ENCODE assay signal across 23 cellular contexts in the genomic region with DNA sequence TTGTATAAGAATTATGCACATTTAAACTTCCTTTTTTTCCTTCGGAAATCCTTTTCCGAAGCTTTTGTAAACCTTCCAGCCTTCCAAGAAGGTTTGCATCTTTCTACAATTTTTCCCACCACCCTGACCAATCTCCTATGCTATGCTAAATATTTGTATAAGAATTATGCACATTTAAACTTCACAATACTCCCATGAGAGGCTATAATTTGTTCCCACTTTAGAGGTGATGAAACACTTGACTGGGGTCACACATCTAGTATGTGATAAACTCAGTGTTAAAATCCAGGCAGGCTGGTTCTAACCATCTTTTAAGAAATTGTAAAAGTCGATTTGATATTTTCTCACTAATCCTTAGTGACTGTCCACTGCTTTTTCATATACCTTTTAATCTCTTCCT. TPM values are rescaled to one million over a fixed set of nuclear protein-coding genes. Genes with fewer than 3 reads are reported as not detected.
DNase-seq lines count a peak whose midpoint lies in the region; ATAC-seq, FAIRE-seq and TF ChIP-seq lines count a peak whose summit lies in the region.
"Had no signal": no experiment of that assay in that cellular context is flagged by ENCODE, and none has a peak within 500 bp of the region (broad histone marks: within the 10 kb centered on the region; RNA-seq: fewer than 3 reads in every experiment).

No MANE protein-coding gene starts in this region.

- TF ChIP-seq EP300 in A549 (IDR thresholded peaks at IDR 0.05), result no peak

- H3K9ac ChIP-seq in GM23248, result peak overlapping the region; percentile 4

- H3K79me2 ChIP-seq in GM23248 (ENCODE audit: insufficient read depth), result peaks cover 38% of the 10 kb centered on the region

- FAIRE-seq in A549 (lab: Jason Lieb, UNC) (no peak), urothelium cell line (lab: Jason Lieb, UNC) (no peak)
- FAIRE-seq: GM18507, GM19239, HepG2 had no signal

- H3K36me3 ChIP-seq in GM23248 (ENCODE audit: low read depth), result peaks cover 16% of the 10 kb centered on the region
- no peaks in the 10 kb centered on the region for H3K36me3 ChIP-seq in CD8-positive, alpha-beta T cell (ENCODE audit: insufficient read depth, low read length)
- H3K36me3 ChIP-seq: BE2C, Peyer's patch had no signal

- intact Hi-C loops in CD8-positive, alpha-beta T cell (cut with DNase I, micrococcal nuclease), result no loop called here

- H3K27me3 Mint-ChIP-seq in WTC11 (ENCODE audit: low read depth), result no peaks in the 10 kb centered on the region
- H3K27me3 Mint-ChIP-seq in CD8-positive, alpha-beta T cell (ENCODE audit: low read depth), result no peaks in the 10 kb centered on the region

- H3K27ac ChIP-seq in A549 (peak overlapping the region; percentile 83 to 87), GM23248 (peak overlapping the region; percentile 43)
- no peak overlapping the region for H3K27ac ChIP-seq in CD8-positive, alpha-beta T cell (ENCODE audit: low read depth, low read length)
- H3K27ac ChIP-seq: HL-60, Peyer's patch, SJCRH30 had no signal

- no peak overlapping the region for H3K4me3 ChIP-seq in A549
- no peak overlapping the region for H3K4me3 ChIP-seq in GM23248
- H3K4me3 ChIP-seq in retinal pigment epithelial cell (ENCODE audit: low read length), result no peak overlapping the region
- no peak overlapping the region for H3K4me3 ChIP-seq in CD8-positive, alpha-beta T cell (ENCODE audit: low read depth, low read length)
- H3K4me3 ChIP-seq: Peyer's patch, SJCRH30 had no signal

- TF ChIP-seq POLR2A in A549 (IDR thresholded peaks at IDR 0.05; ENCODE audit: low read length), result no peak

- DNase-seq in A549 (ENCODE audit: low read depth in 1 of 2, low spot score in 1 of 2), result no peak
- no peak for DNase-seq in GM23248
- no peak for DNase-seq in WTC11 (ENCODE audit: low spot score)
- DNase-seq in retinal pigment epithelial cell (ENCODE audit: low read depth), result peak; percentile 50
- no peak for DNase-seq in COLO668 (lab: John Stamatoyannopoulos, UW; ENCODE audit: unreplicated experiment)
- no peak for DNase-seq in urothelium cell line (ENCODE audit: low spot score)
- no peak for DNase-seq in CD8-positive, alpha-beta T cell
- DNase-seq: BE2C, COR-L47, DMS 273 treated with DMSO at 0.1 percent for 48 hours, KG1, NCI-H1105, NCI-H146, NCI-H2029, NCI-H226, NCI-H524, Peyer's patch, SJCRH30 had no signal

- H3K4me3 Mint-ChIP-seq in WTC11, result no peak overlapping the region
- no peak overlapping the region for H3K4me3 Mint-ChIP-seq in CD8-positive, alpha-beta T cell

- CTCF ChIA-PET in A549 (lab: Yijun Ruan, JAX) (interaction anchor here (1.7 kb wide), 1 partner anchor 14 kb away, joined by 5 read pairs; no protein-coding TSS in a partner anchor), WTC11 (lab: Charles Lee) (no interaction called here)
- CTCF ChIA-PET in CD8-positive, alpha-beta T cell (lab: Charles Lee), result no interaction called here

- TF ChIP-seq CTCF in A549 (IDR thresholded peaks at IDR 0.05), result no peak
- no peak for TF ChIP-seq CTCF in WTC11 (IDR thresholded peaks at IDR 0.05)
- no peak for TF ChIP-seq CTCF in retinal pigment epithelial cell (conservative IDR thresholded peaks at IDR 0.05; ENCODE audit: low read depth, low read length)
- no peak for TF ChIP-seq CTCF in CD8-positive, alpha-beta T cell (IDR thresholded peaks at IDR 0.05)

- H2AFZ ChIP-seq in GM23248, result no peak overlapping the region

- WGBS in A549 (ENCODE audit: missing lambda C conversion rate), result 31% methylated on average over 3 of the region's 3 CpGs
- WGBS in GM23248 (ENCODE audit: low coverage in 1 of 2, low lambda C conversion rate in 2 of 2, missing lambda C conversion rate in 2 of 2), 2 experiments, result 81 to 87% methylated on average over 3 of the region's 3 CpGs

- H3K4me1 ChIP-seq in A549 (peaks cover 74% of the 10 kb centered on the region), GM23248 (ENCODE audit: insufficient read depth) (peaks cover 66% of the 10 kb centered on the region)
- H3K4me1 ChIP-seq in CD8-positive, alpha-beta T cell (ENCODE audit: insufficient read depth, low read length), result no peaks in the 10 kb centered on the region
- H3K4me1 ChIP-seq: BE2C, Peyer's patch, SJCRH30 had no signal

- H3K9me3 ChIP-seq in A549 (no peaks in the 10 kb centered on the region), GM23248 (ENCODE audit: low read depth) (no peaks in the 10 kb centered on the region)
- H3K9me3 ChIP-seq in CD8-positive, alpha-beta T cell (ENCODE audit: low read length), result no peaks in the 10 kb centered on the region
- H3K9me3 ChIP-seq: BE2C, Peyer's patch, SJCRH30 had no signal

- H3K4me1 Mint-ChIP-seq in WTC11, result peaks cover 31% of the 10 kb centered on the region
- no peaks in the 10 kb centered on the region for H3K4me1 Mint-ChIP-seq in CD8-positive, alpha-beta T cell (ENCODE audit: low read depth)

- TF ChIP-seq RAD21 in A549 (conservative IDR thresholded peaks at IDR 0.05 in 1 of 2, IDR thresholded peaks at IDR 0.05 in 1 of 2), result no peak

- ATAC-seq in A549 (no peak), WTC11 (no peak), GM19324 (IDR thresholded peaks at IDR 0.05; ENCODE audit: low FRiP score, unreplicated experiment) (no peak)
- no peak for ATAC-seq in CD8-positive, alpha-beta T cell
- ATAC-seq: HepG2 had no signal

- in situ Hi-C loops in GM23248 (cut with MboI), result no loop called here

- H3K27ac Mint-ChIP-seq in WTC11, result 0 out of 2 replicates have a peak overlapping the region, but pooled peaks have one; percentile 66
- no peak overlapping the region for H3K27ac Mint-ChIP-seq in CD8-positive, alpha-beta T cell

- H3K9me2 ChIP-seq in GM23248 (ENCODE audit: insufficient read depth), result no peaks in the 10 kb centered on the region

- POLR2A ChIA-PET in A549 (lab: Yijun Ruan, JAX), result no interaction called here
- POLR2A ChIA-PET in WTC11 (lab: Charles Lee), result no interaction called here
- POLR2A ChIA-PET in CD8-positive, alpha-beta T cell (lab: Charles Lee), result no interaction called here

- no peaks in the 10 kb centered on the region for H4K20me1 ChIP-seq in GM23248 (ENCODE audit: insufficient read depth)

- H3K27me3 ChIP-seq in GM23248 (replicated peaks; ENCODE audit: insufficient read depth), result no peaks in the 10 kb centered on the region
- no peaks in the 10 kb centered on the region for H3K27me3 ChIP-seq in CD8-positive, alpha-beta T cell (ENCODE audit: insufficient read depth, low read length)
- H3K27me3 ChIP-seq: BE2C, Peyer's patch, SJCRH30 had no signal

- H3K36me3 Mint-ChIP-seq in WTC11, result peaks cover 34% of the 10 kb centered on the region
- H3K36me3 Mint-ChIP-seq in CD8-positive, alpha-beta T cell, result no peaks in the 10 kb centered on the region

- H3F3A ChIP-seq in GM23248 (ENCODE audit: insufficient read depth), result peaks cover 92% of the 10 kb centered on the region

- H3K4me2 ChIP-seq in A549, result peak overlapping the region; percentile 76
- H3K4me2 ChIP-seq in GM23248 (ENCODE audit: unreplicated experiment), result peak overlapping the region; percentile 30

- peaks cover 18% of the 10 kb centered on the region for H3K9me3 Mint-ChIP-seq in WTC11
- H3K9me3 Mint-ChIP-seq in CD8-positive, alpha-beta T cell, result no peaks in the 10 kb centered on the region

TF ChIP-seq in A549, 52 proteins besides CTCF, POLR2A, EP300 and RAD21 (continues in another document):
- TF ChIP-seq ZSCAN20 (CRISPR knock-in tag; IDR thresholded peaks at IDR 0.05) (no peak), HOXB5 (CRISPR knock-in tag; IDR thresholded peaks at IDR 0.05) (no peak), JUN (IDR thresholded peaks at IDR 0.05) (no peak), BCL3 (IDR thresholded peaks at IDR 0.05) (no peak), TFCP2L1 (CRISPR knock-in tag; IDR thresholded peaks at IDR 0.05) (no peak), FOXS1 (CRISPR knock-in tag; IDR thresholded peaks at IDR 0.05) (no peak), NPAS2 (CRISPR knock-in tag; IDR thresholded peaks at IDR 0.05; ENCODE audit: borderline replicate concordance) (no peak)

TF ChIP-seq in WTC11, 78 proteins besides CTCF, POLR2A, EP300 and RAD21 (continues in another document):
- TF ChIP-seq E2F4 (CRISPR knock-in tag; IDR thresholded peaks at IDR 0.05; ENCODE audit: borderline replicate concordance, low read depth), result no peak
- TF ChIP-seq ESRRA (CRISPR knock-in tag; IDR thresholded peaks at IDR 0.05; ENCODE audit: borderline replicate concordance), result no peak
- no peak for TF ChIP-seq ZNF416 (CRISPR knock-in tag; IDR thresholded peaks at IDR 0.05)
- no peak for TF ChIP-seq NFATC4 (CRISPR knock-in tag; IDR thresholded peaks at IDR 0.05)
- TF ChIP-seq, protein P1, sequence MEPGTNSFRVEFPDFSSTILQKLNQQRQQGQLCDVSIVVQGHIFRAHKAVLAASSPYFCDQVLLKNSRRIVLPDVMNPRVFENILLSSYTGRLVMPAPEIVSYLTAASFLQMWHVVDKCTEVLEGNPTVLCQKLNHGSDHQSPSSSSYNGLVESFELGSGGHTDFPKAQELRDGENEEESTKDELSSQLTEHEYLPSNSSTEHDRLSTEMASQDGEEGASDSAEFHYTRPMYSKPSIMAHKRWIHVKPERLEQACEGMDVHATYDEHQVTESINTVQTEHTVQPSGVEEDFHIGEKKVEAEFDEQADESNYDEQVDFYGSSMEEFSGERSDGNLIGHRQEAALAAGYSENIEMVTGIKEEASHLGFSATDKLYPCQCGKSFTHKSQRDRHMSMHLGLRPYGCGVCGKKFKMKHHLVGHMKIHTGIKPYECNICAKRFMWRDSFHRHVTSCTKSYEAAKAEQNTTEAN (CRISPR knock-in tag; IDR thresholded peaks at IDR 0.05), result no peak

RNA-seq across cellular contexts. Expression of gene NUDT6, which starts 22.1 kb away (rescaled TPM):
- polyA plus RNA-seq in A549 (2011; rRNA removed) (10.2 and 12.7 TPM in 2 replicates), A549 (2017; fragmentation: RNase III; extraction: RNeasy Plus Mini Kit Qiagen cat#74134 plus additional on column Dnase treatment) (8.7 to 10.4 TPM (median 9.9 TPM) in 3 replicates), GM23248 (2016; fragmentation: Nextera tagmentation; extraction: Ambion mirVana) (4.1 and 6.0 TPM in 2 replicates)
- polyA plus RNA-seq in A549 (2012; cell fraction: cytosol; rRNA removed), result 5.2 and 6.0 TPM in 2 replicates
- 4.3 and 4.7 TPM in 2 replicates for polyA plus RNA-seq in A549 (2012; cell fraction: nucleus; rRNA removed)
- 3.3 and 4.1 TPM in 2 replicates for polyA minus RNA-seq in A549 (2011; rRNA and poly(A)+ RNA removed)
- total RNA-seq in GM23248 (2014; rRNA removed; shearing (Covaris generic)), result 4.3 and 4.9 TPM in 2 replicates
- total RNA-seq in WTC11 (2021), result 8.0 to 8.7 TPM (median 8.4 TPM) in 3 replicates
- total RNA-seq in CD8-positive, alpha-beta T cell, result under 1 TPM; 0.22 to 0.72 TPM
